Comparison of ENCODE assay signal across 8 cellular contexts in genomic region chr15:34101366-34102174, GRCh38. TPM values are rescaled to one million over a fixed set of nuclear protein-coding genes. Genes with fewer than 3 reads are reported as not detected.
DNase-seq lines count a peak whose midpoint lies in the region; ATAC-seq and TF ChIP-seq lines count a peak whose summit lies in the region.

EMC7 (minus strand) TSS chr15:34101862; CDS start chr15:34101839, 23 bp downstream.
PGBD4 (plus strand) TSS chr15:34102083; CDS start chr15:34102532, 449 bp downstream.

- H2BK12ac ChIP-seq in mesenchymal stem cell (ENCODE audit: low read length in 2 of 2), result no peak within 1 kb of the TSS

- intact Hi-C loops in Calu3 (cut with micrococcal nuclease; ENCODE audit: unreplicated experiment), result no loop called here

- H3K27me3 Mint-ChIP-seq in Calu3 (ENCODE audit: unreplicated experiment), result no peaks in the 10 kb centered on the region

- peak within 1 kb of the TSS; percentile 39 for H2BK120ac ChIP-seq in mesenchymal stem cell (ENCODE audit: low read depth, low read length)

- peak within 1 kb of the TSS; percentile 77 for H3K9ac ChIP-seq in HUES48 (ENCODE audit: low read depth, low read length)
- H3K9ac ChIP-seq in NT2/D1 (ENCODE audit: insufficient read length, low read depth), result peak within 1 kb of the TSS; percentile 93
- H3K9ac ChIP-seq in endocrine pancreas (ENCODE audit: control insufficient read depth, insufficient read depth, low read length), result peak within 1 kb of the TSS; percentile 98
- peak within 1 kb of the TSS; percentile 100 for H3K9ac ChIP-seq in mesenchymal stem cell (ENCODE audit: low read length)

- H3K4me1 Mint-ChIP-seq in Calu3 (ENCODE audit: low read depth, unreplicated experiment), result no peaks in the 10 kb centered on the region

- no peak within 1 kb of the TSS for H3K23ac ChIP-seq in mesenchymal stem cell (ENCODE audit: low read length in 2 of 2)

- H3K4ac ChIP-seq in mesenchymal stem cell (ENCODE audit: low read depth in 1 of 2, low read length in 2 of 2), result peak within 1 kb of the TSS; percentile 57 to 72

- peak within 1 kb of the TSS; percentile 75 for H3K4me2 ChIP-seq in mesenchymal stem cell (ENCODE audit: low read length, poor library complexity, severe bottlenecking)

- peaks cover 8% of the 10 kb centered on the region for H3K4me1 ChIP-seq in HUES48 (ENCODE audit: control insufficient read depth, insufficient read depth, low read length)
- no peaks in the 10 kb centered on the region for H3K4me1 ChIP-seq in NT2/D1 (ENCODE audit: insufficient read depth, insufficient read length)
- peaks cover 9% of the 10 kb centered on the region for H3K4me1 ChIP-seq in endocrine pancreas (ENCODE audit: control insufficient read depth, insufficient read depth, low read length)
- peaks cover 2% of the 10 kb centered on the region for H3K4me1 ChIP-seq in mesenchymal stem cell (ENCODE audit: control insufficient read depth, insufficient read depth, low read depth, low read length)

- peak within 1 kb of the TSS; percentile 77 for H4K91ac ChIP-seq in mesenchymal stem cell (ENCODE audit: low read length)

- under 1% methylated on average over 48 of the region's 48 CpGs for WGBS in mesenchymal stem cell

- H3K27ac Mint-ChIP-seq in Calu3 (ENCODE audit: unreplicated experiment), result peak within 1 kb of the TSS; percentile 89

- peak within 1 kb of the TSS in 1 of 2 experiments; percentile 71 for H3K14ac ChIP-seq in mesenchymal stem cell (ENCODE audit: low read length in 2 of 2)

- CTCF ChIA-PET in Calu3 (lab: Charles Lee), result no interaction called here

- H3K4me3 Mint-ChIP-seq in Calu3 (ENCODE audit: low read depth, unreplicated experiment), result peak within 1 kb of the TSS; percentile 89

- peaks cover 17% of the 10 kb centered on the region for H3K36me3 Mint-ChIP-seq in Calu3 (ENCODE audit: insufficient read depth, unreplicated experiment)

- H3K9me3 Mint-ChIP-seq in Calu3 (ENCODE audit: low read depth, unreplicated experiment), result no peaks in the 10 kb centered on the region

- H3K36me3 ChIP-seq in HUES48 (ENCODE audit: control insufficient read depth, insufficient read depth, low read length), result no peaks in the 10 kb centered on the region; the same call in 1 of the 2 replicates
- peaks cover 4% of the 10 kb centered on the region for H3K36me3 ChIP-seq in NT2/D1 (ENCODE audit: insufficient read depth, insufficient read length, low read length)
- H3K36me3 ChIP-seq in endocrine pancreas (ENCODE audit: control insufficient read depth, insufficient read depth, low read length), result no peaks in the 10 kb centered on the region
- peaks cover 0 to 8% of the 10 kb centered on the region in 2 experiments for H3K36me3 ChIP-seq in mesenchymal stem cell (ENCODE audit: control insufficient read depth in 1 of 2, insufficient read depth in 2 of 2, low read depth in 1 of 2, low read length in 2 of 2)

- TSS peak; percentile 62 for BruUV-seq in Calu3 (replicated peaks; lab: Mats Ljungman, UMichigan)

- peak within 1 kb of the TSS; percentile 69 for H3K27ac ChIP-seq in HUES48 (ENCODE audit: low read depth, low read length)
- peak within 1 kb of the TSS; percentile 66 for H3K27ac ChIP-seq in mesenchymal stem cell (ENCODE audit: low read length, poor library complexity, severe bottlenecking)

- H2AFZ ChIP-seq in mesenchymal stem cell (ENCODE audit: low read depth, low read length), result peak within 1 kb of the TSS; percentile 73

- peak within 1 kb of the TSS; percentile 86 for H4K8ac ChIP-seq in mesenchymal stem cell (ENCODE audit: low read length)

- no peak within 1 kb of the TSS for H2AK5ac ChIP-seq in mesenchymal stem cell (ENCODE audit: low read length, severe bottlenecking)

- H3K18ac ChIP-seq in mesenchymal stem cell (ENCODE audit: low read depth in 1 of 2, low read length in 2 of 2), result peak within 1 kb of the TSS; percentile 64 to 92

- peak; percentile 97 for ATAC-seq in GM21423 (IDR thresholded peaks at IDR 0.05; ENCODE audit: unreplicated experiment)

- TF ChIP-seq CTCF in Calu3 (IDR thresholded peaks at IDR 0.05; ENCODE audit: unreplicated experiment), result no peak

- no peak within 1 kb of the TSS for H2BK5ac ChIP-seq in mesenchymal stem cell (ENCODE audit: low read depth, low read length, poor library complexity, severe bottlenecking)

- H3K27me3 ChIP-seq in HUES48 (ENCODE audit: control insufficient read depth, insufficient read depth, low read length) (no peaks in the 10 kb centered on the region), NT2/D1 (ENCODE audit: insufficient read depth, insufficient read length) (no peaks in the 10 kb centered on the region), endocrine pancreas (ENCODE audit: control insufficient read depth, insufficient read depth, low read length) (no peaks in the 10 kb centered on the region), mesenchymal stem cell (ENCODE audit: control insufficient read depth in 1 of 2, insufficient read depth in 1 of 2, low read length in 2 of 2) (no peaks in the 10 kb centered on the region)

- no peaks in the 10 kb centered on the region for H3K9me3 ChIP-seq in HUES48 (ENCODE audit: control insufficient read depth, insufficient read depth, low read length)
- H3K9me3 ChIP-seq in NT2/D1 (ENCODE audit: insufficient read depth, low read length), result 0 out of 2 replicates have a peak, but pooled peaks cover 5% of the 10 kb centered on the region
- H3K9me3 ChIP-seq in endocrine pancreas (ENCODE audit: control insufficient read depth, low read length), result no peaks in the 10 kb centered on the region
- no peaks in the 10 kb centered on the region for H3K9me3 ChIP-seq in mesenchymal stem cell (ENCODE audit: control insufficient read depth, low read length)

- peaks cover 14% of the 10 kb centered on the region for H3K79me1 ChIP-seq in mesenchymal stem cell (replicated peaks; ENCODE audit: low read length, poor library complexity, severe bottlenecking)

- peak within 1 kb of the TSS; percentile 82 for H2BK15ac ChIP-seq in mesenchymal stem cell (ENCODE audit: low read depth, poor library complexity, severe bottlenecking)

- peak; percentile 82 for DNase-seq in Calu3
- peak; percentile 84 for DNase-seq in NT2/D1 (ENCODE audit: low read depth, low spot score)
- DNase-seq in activated CD8-positive, alpha-beta memory T cell treated with anti-CD3 and anti-CD28 coated beads, Interleukin-2, amount 50 U/mL, for 24 hours (ENCODE audit: extremely low read depth), result peak; percentile 98
- DNase-seq in mesenchymal stem cell, result peak; percentile 100
- DNase-seq in stimulated activated CD8-positive, alpha-beta memory T cell treated with anti-CD3 and anti-CD28 coated beads, Interleukin-12 subunit alpha, Interleukin-12 subunit beta, amount 100 ng/mL, for 24 hours (ENCODE audit: extremely low read depth), result peak; percentile 96

- H3K4me3 ChIP-seq in HUES48 (ENCODE audit: low read depth, low read length) (peak within 1 kb of the TSS; percentile 94), NT2/D1 (ENCODE audit: insufficient read length, low read depth) (peak within 1 kb of the TSS; percentile 95), endocrine pancreas (ENCODE audit: control insufficient read depth, insufficient read depth, low read length) (peak within 1 kb of the TSS; percentile 93), mesenchymal stem cell (ENCODE audit: insufficient read depth in 1 of 2, low read depth in 1 of 2, low read length in 2 of 2) (peak within 1 kb of the TSS; percentile 77 to 100)

RNA-seq across cellular contexts. Expression of gene EMC7, which starts in this region (rescaled TPM):
- 30.5 and 34.3 TPM in 2 replicates for total RNA-seq in Calu3 (2022)
- polyA plus RNA-seq in mesenchymal stem cell (2013, experiment 1 of 2), result 150 TPM
- polyA plus RNA-seq in mesenchymal stem cell (2013, experiment 2 of 2), result 159 TPM

RNA-seq across cellular contexts. Expression of gene PGBD4, which starts in this region (rescaled TPM):
- 1.3 TPM in 2 replicates for total RNA-seq in Calu3 (2022)
- polyA plus RNA-seq in mesenchymal stem cell (2013, experiment 1 of 2), result 0.88 TPM
- polyA plus RNA-seq in mesenchymal stem cell (2013, experiment 2 of 2), result 0.89 TPM

Comparison
In these comparisons a context has a peak if more than half of its experiments do, and no peak if none do; other contexts are left out.
1. Peak in every context shown above with its lines: DNase-seq, ATAC-seq, H3K4me3 ChIP-seq and H3K27ac ChIP-seq.